Comparison of ENCODE assay signal across 9 cellular contexts in the genomic region with DNA sequence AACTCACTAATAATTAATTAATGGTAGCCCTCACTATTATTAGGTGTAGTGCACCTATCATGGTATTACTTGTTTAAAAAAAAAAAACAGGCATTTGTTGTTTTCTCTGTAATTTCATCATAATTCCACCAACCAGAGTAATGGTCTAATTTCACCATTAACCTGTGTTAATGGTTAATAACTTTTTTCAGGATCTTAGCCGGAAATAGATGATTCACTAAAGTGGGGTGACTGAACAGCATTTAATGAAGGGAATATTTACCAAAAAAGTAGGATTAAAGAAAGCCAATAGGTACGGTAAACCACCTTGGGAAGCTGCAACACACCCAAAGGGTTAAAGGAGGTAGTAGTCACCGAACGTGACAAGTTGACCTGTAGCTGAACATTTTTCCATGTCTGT.
"Had no signal": no experiment of that assay in that cellular context is flagged by ENCODE, and none has a peak within 500 bp of the region (broad histone marks: within the 10 kb centered on the region; RNA-seq: fewer than 3 reads in every experiment).

No MANE protein-coding gene starts in this region.

- DNase-seq: GM23248, GOT3, H9, HCEC 1CT, IMR-90, KG1 had no signal

- ATAC-seq: K562 had no signal

- H3K27ac ChIP-seq: GM23248 had no signal

- FAIRE-seq: H54, HTR-8/SVneo, K562 had no signal

- H2AFZ ChIP-seq: GM23248 had no signal

- H3K4me3 ChIP-seq: GM23248, K562 had no signal

- H3K9ac ChIP-seq: GM23248 had no signal
